14 cellular contexts compared by ENCODE assay signal in the genomic region with DNA sequence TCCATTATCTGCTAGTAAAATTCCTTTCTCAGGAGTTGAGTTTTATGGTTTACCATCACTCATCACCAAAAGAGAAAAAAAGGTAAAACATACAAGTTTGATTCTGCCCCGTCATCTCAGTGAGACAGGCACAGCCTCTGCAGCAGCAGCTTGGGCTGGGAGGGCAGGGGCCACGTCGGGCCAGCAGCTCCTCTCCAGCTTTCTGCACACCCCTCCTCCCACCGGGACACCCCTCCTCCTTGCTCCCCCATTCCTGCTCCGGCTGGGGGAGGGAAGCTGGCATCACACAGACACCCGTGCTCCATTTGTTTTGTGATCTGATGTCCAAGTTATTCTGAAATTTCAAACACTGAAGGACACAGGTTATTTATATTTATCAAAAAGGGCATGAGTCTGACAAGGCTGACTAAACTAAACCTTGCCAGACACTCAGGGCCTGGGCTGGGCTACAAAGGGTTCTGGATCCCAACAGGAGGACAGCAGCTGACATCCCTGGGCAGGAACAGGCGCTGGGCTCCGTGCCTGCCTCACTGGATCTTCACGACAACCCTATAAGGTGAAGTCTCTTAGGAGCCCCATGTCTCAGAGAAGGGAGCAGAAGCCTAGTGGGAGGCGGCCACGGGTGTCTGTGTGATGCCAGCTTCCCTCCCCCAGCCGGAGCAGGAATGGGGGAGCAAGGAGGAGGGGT.
A peak's percentile ranks its signal among the peaks of the same experiment; 100 is the strongest.
DNase-seq lines count a peak whose midpoint lies in the region; ATAC-seq and TF ChIP-seq lines count a peak whose summit lies in the region.
"Had no signal": no experiment of that assay in that cellular context is flagged by ENCODE, and none has a peak within 500 bp of the region (broad histone marks: within the 10 kb centered on the region; RNA-seq: fewer than 3 reads in every experiment).

No MANE protein-coding gene starts in this region.

- H3K9ac ChIP-seq in rectal smooth muscle tissue (ENCODE audit: low read length) = no peak overlapping the region

- no peaks in the 10 kb centered on the region for H3K36me3 Mint-ChIP-seq in CD4-positive, alpha-beta T cell (ENCODE audit: low read depth)
- no peaks in the 10 kb centered on the region for H3K36me3 Mint-ChIP-seq in CD8-positive, alpha-beta T cell

- intact Hi-C loops in CD4-positive, alpha-beta T cell (cut with DNase I, micrococcal nuclease) = loop anchor here (5.0 kb wide), 3 partner anchors 37 to 68 kb away; no protein-coding TSS in a partner anchor
- intact Hi-C loops in CD8-positive, alpha-beta T cell (cut with DNase I, micrococcal nuclease) = loop anchor here in 1 of 2 experiments (5.0 kb wide), 2 partner anchors 38 to 53 kb away; no protein-coding TSS in a partner anchor

- CTCF ChIA-PET in CD4-positive, alpha-beta T cell (lab: Charles Lee) = interaction anchor here (3.2 kb wide), 1 partner anchor 62 kb away, joined by 18 read pairs; no protein-coding TSS in a partner anchor
- CTCF ChIA-PET in CD8-positive, alpha-beta T cell (lab: Charles Lee) = interaction anchor here (0.8 kb wide), 1 partner anchor 61 kb away, joined by 3 read pairs; no protein-coding TSS in a partner anchor

- H3K27ac ChIP-seq in CD4-positive, alpha-beta T cell (ENCODE audit: low read depth, low read length) = no peak overlapping the region
- H3K27ac ChIP-seq in right atrium auricular region = peak overlapping the region; percentile 91 to 97
- H3K27ac ChIP-seq in rectal smooth muscle tissue (ENCODE audit: low read depth, low read length) = peak overlapping the region; percentile 98
- H3K27ac ChIP-seq in CD8-positive, alpha-beta T cell (ENCODE audit: low read depth, low read length) = no peak overlapping the region

- no peak overlapping the region for H3K4me3 Mint-ChIP-seq in CD4-positive, alpha-beta T cell
- H3K4me3 Mint-ChIP-seq in CD8-positive, alpha-beta T cell = no peak overlapping the region
- H3K4me3 Mint-ChIP-seq: activated B cell treated with CpG ODN at 0.5 μM for 24 hours; B cell; stimulated activated effector memory CD8-positive, alpha-beta T cell treated with anti-CD3 and anti-CD28 coated beads, Interleukin-12 subunit alpha, Interleukin-12 subunit beta, amount 100 ng/mL, for 72 hours had no signal

- no peaks in the 10 kb centered on the region for H3K27me3 Mint-ChIP-seq in CD4-positive, alpha-beta T cell
- no peaks in the 10 kb centered on the region for H3K27me3 Mint-ChIP-seq in CD8-positive, alpha-beta T cell (ENCODE audit: low read depth)
- H3K27me3 Mint-ChIP-seq: activated B cell treated with CpG ODN at 0.5 μM for 24 hours, B cell had no signal

- no peak for DNase-seq in CD4-positive, alpha-beta T cell
- DNase-seq in amniotic epithelial cell (ENCODE audit: low read depth) (peak; percentile 70), right atrium auricular region (ENCODE audit: low spot score) (peak; percentile 75), NCI-H1694 (lab: John Stamatoyannopoulos, UW) (no peak)
- no peak for DNase-seq in CD8-positive, alpha-beta T cell
- DNase-seq: activated B cell treated with CpG ODN at 0.5 μM for 24 hours; activated naive CD4-positive, alpha-beta T cell treated with anti-CD3 and anti-CD28 coated beads, Interleukin-2, amount 50 U/mL, for 16 hours; NCI-H1694 treated with DMSO at 0.1 percent for 48 hours; stimulated activated CD4-positive, alpha-beta T cell treated with anti-CD3 and anti-CD28 coated beads, Interleukin-12 subunit alpha, Interleukin-12 subunit beta, amount 100 ng/mL, for 4 hours had no signal

- POLR2A ChIA-PET in CD4-positive, alpha-beta T cell (lab: Charles Lee) = interaction anchor here (0.9 to 3.6 kb wide), 3 partner anchors 10 to 72 kb away, joined by 5 to 11 read pairs (median 6); a partner anchor contains a TSS
- POLR2A ChIA-PET in CD8-positive, alpha-beta T cell (lab: Charles Lee) = interaction anchor here (1.5 kb wide), 2 partner anchors 8 to 34 kb away, joined by 3 to 4 read pairs; no protein-coding TSS in a partner anchor

- no peaks in the 10 kb centered on the region for H3K9me3 Mint-ChIP-seq in CD4-positive, alpha-beta T cell
- no peaks in the 10 kb centered on the region for H3K9me3 Mint-ChIP-seq in CD8-positive, alpha-beta T cell
- H3K9me3 Mint-ChIP-seq: activated B cell treated with CpG ODN at 0.5 μM for 24 hours; stimulated activated effector memory CD8-positive, alpha-beta T cell treated with anti-CD3 and anti-CD28 coated beads, Interleukin-12 subunit alpha, Interleukin-12 subunit beta, amount 100 ng/mL, for 72 hours had no signal

- no peaks in the 10 kb centered on the region for H3K36me3 ChIP-seq in right atrium auricular region
- no peaks in the 10 kb centered on the region for H3K36me3 ChIP-seq in rectal smooth muscle tissue (ENCODE audit: control insufficient read depth, insufficient read depth, low read length)
- H3K36me3 ChIP-seq in CD8-positive, alpha-beta T cell (ENCODE audit: insufficient read depth, low read length) = no peaks in the 10 kb centered on the region

- no peak for TF ChIP-seq CTCF in CD4-positive, alpha-beta T cell (IDR thresholded peaks at IDR 0.05)
- TF ChIP-seq CTCF in right atrium auricular region (IDR thresholded peaks at IDR 0.05) = no peak
- no peak for TF ChIP-seq CTCF in CD8-positive, alpha-beta T cell (IDR thresholded peaks at IDR 0.05)

- H3K27ac Mint-ChIP-seq in CD4-positive, alpha-beta T cell = peak overlapping the region; percentile 93
- H3K27ac Mint-ChIP-seq in CD8-positive, alpha-beta T cell = no peak overlapping the region
- H3K27ac Mint-ChIP-seq: activated B cell treated with CpG ODN at 0.5 μM for 24 hours; B cell; stimulated activated effector memory CD8-positive, alpha-beta T cell treated with anti-CD3 and anti-CD28 coated beads, Interleukin-12 subunit alpha, Interleukin-12 subunit beta, amount 100 ng/mL, for 72 hours had no signal

- no peak overlapping the region for H3K4me3 ChIP-seq in right atrium auricular region
- no peak overlapping the region for H3K4me3 ChIP-seq in rectal smooth muscle tissue (ENCODE audit: low read length)
- H3K4me3 ChIP-seq in CD8-positive, alpha-beta T cell (ENCODE audit: low read depth, low read length) = no peak overlapping the region

- peaks cover 69% of the 10 kb centered on the region for H3K4me1 Mint-ChIP-seq in CD4-positive, alpha-beta T cell (ENCODE audit: low read depth)
- H3K4me1 Mint-ChIP-seq in CD8-positive, alpha-beta T cell (ENCODE audit: low read depth) = peaks cover 67% of the 10 kb centered on the region

- H3K4me1 ChIP-seq in right atrium auricular region (peaks cover 0 to 47% of the 10 kb centered on the region in 2 donors), rectal smooth muscle tissue (ENCODE audit: control insufficient read depth, insufficient read depth, low read length) (peaks cover 49% of the 10 kb centered on the region)
- peaks cover 61% of the 10 kb centered on the region for H3K4me1 ChIP-seq in CD8-positive, alpha-beta T cell (ENCODE audit: insufficient read depth, low read length)

- H3K9me3 ChIP-seq in CD4-positive, alpha-beta T cell (ENCODE audit: control insufficient read depth, low read length) = no peaks in the 10 kb centered on the region
- H3K9me3 ChIP-seq in right atrium auricular region = no peaks in the 10 kb centered on the region
- no peaks in the 10 kb centered on the region for H3K9me3 ChIP-seq in CD8-positive, alpha-beta T cell (ENCODE audit: low read length)

- H3K27me3 ChIP-seq in CD4-positive, alpha-beta T cell (ENCODE audit: control insufficient read depth, insufficient read depth, low read length) = no peaks in the 10 kb centered on the region
- no peaks in the 10 kb centered on the region for H3K27me3 ChIP-seq in right atrium auricular region
- H3K27me3 ChIP-seq in rectal smooth muscle tissue (ENCODE audit: control insufficient read depth, insufficient read depth, low read length) = no peaks in the 10 kb centered on the region
- H3K27me3 ChIP-seq in CD8-positive, alpha-beta T cell (ENCODE audit: insufficient read depth, low read length) = no peaks in the 10 kb centered on the region

- no peak for ATAC-seq in CD4-positive, alpha-beta T cell (ENCODE audit: poor library complexity)
- ATAC-seq in CD8-positive, alpha-beta T cell = no peak
- no peak for ATAC-seq in GM21526 (IDR thresholded peaks at IDR 0.05; ENCODE audit: low FRiP score, unreplicated experiment)
- no peak for ATAC-seq in HG02571 (IDR thresholded peaks at IDR 0.05; ENCODE audit: unreplicated experiment)
- ATAC-seq: stimulated activated effector memory CD8-positive, alpha-beta T cell treated with anti-CD3 and anti-CD28 coated beads, Interleukin-12 subunit alpha, Interleukin-12 subunit beta, amount 100 ng/mL, for 72 hours had no signal

Comparison
In these comparisons a context has a peak if more than half of its experiments do, and no peak if none do; other contexts are left out.
1. DNase-seq: peak in amniotic epithelial cell (single experiment) and right atrium auricular region (single experiment); none in CD4-positive, alpha-beta T cell (0 of 10), CD8-positive, alpha-beta T cell (0 of 7) and NCI-H1694 (single experiment).
2. H3K27ac ChIP-seq: peak in right atrium auricular region (2 of 2) and rectal smooth muscle tissue (single experiment); none in CD4-positive, alpha-beta T cell (single experiment) and CD8-positive, alpha-beta T cell (single experiment).